Comparison of ENCODE assay signal across 8 cellular contexts in the genomic region with DNA sequence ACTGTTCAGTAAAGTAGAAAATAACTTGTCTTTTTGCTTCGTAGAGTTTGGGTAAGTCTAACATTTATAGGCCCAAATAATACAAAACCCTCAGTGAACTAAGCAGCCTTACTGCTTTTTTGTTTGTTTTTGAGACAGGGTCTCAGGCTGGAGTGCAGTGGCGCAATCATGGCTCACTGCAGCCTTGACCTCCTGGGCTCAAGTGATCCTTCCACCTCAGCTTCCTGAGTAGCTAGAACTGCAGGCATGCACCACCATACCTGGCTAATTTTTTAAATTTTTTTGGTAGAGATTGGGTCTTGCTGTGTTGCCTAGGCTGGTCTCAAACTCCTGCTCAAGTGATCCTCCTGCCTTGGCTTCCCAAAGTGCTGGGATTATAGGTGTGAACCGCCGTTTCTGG. TPM values are rescaled to one million over a fixed set of nuclear protein-coding genes. Genes with fewer than 3 reads are reported as not detected.
DNase-seq lines count a peak whose midpoint lies in the region; ATAC-seq and TF ChIP-seq lines count a peak whose summit lies in the region.
"Not testable (repeated sequence)": the region's sequence is repeated elsewhere in the genome, so short reads cannot be mapped to it uniquely, and the experiment has no call there.

No MANE protein-coding gene starts in this region.

- POLR2A ChIA-PET in CD4-positive, alpha-beta T cell (lab: Charles Lee), result interaction anchor here (0.5 to 10.2 kb wide), 6 partner anchors 8 to 136 kb away, joined by 3 to 245 read pairs (median 14); a partner anchor contains a TSS
- POLR2A ChIA-PET in activated CD4-positive, alpha-beta T cell treated with anti-CD3 and anti-CD28 coated beads, Interleukin-2, amount 10 ng/mL, durations not matched to agents 7 days and 5 days (lab: Charles Lee), result not testable (repeated sequence)

- H3K27ac ChIP-seq in CD4-positive, alpha-beta T cell (ENCODE audit: low read depth, low read length), result peak overlapping the region; percentile 66
- H3K27ac ChIP-seq in MM.1S (ENCODE audit: low read length) (peak overlapping the region; percentile 69; the same call in 1 of the 2 replicates), gastrocnemius medialis (peak overlapping the region in 3 of 4 donors; percentile 46 to 56 (median 51))

- H3F3A ChIP-seq in MM.1S (ENCODE audit: insufficient read depth, low read length), result peaks cover 29% of the 10 kb centered on the region

- peaks cover 88% of the 10 kb centered on the region for H3K4me1 Mint-ChIP-seq in CD4-positive, alpha-beta T cell (ENCODE audit: low read depth)
- peaks cover 59% of the 10 kb centered on the region for H3K4me1 Mint-ChIP-seq in activated CD4-positive, alpha-beta T cell treated with anti-CD3 and anti-CD28 coated beads, Interleukin-2, amount 10 ng/mL, durations not matched to agents 7 days and 5 days
- H3K4me1 Mint-ChIP-seq in activated naive CD8-positive, alpha-beta T cell (ENCODE audit: low read depth), result peaks cover 87% of the 10 kb centered on the region
- H3K4me1 Mint-ChIP-seq in mesothelial cell of epicardium (peaks cover 26% of the 10 kb centered on the region), type B pancreatic cell (ENCODE audit: unreplicated experiment) (peaks cover 27% of the 10 kb centered on the region)

- TF ChIP-seq POLR2A in gastrocnemius medialis (IDR thresholded peaks at IDR 0.05), result not testable (repeated sequence)

- H2AFZ ChIP-seq in MM.1S (ENCODE audit: low read length), result not testable (repeated sequence)

- H3K27me3 Mint-ChIP-seq in CD4-positive, alpha-beta T cell; activated CD4-positive, alpha-beta T cell treated with anti-CD3 and anti-CD28 coated beads, Interleukin-2, amount 10 ng/mL, durations not matched to agents 7 days and 5 days; activated naive CD8-positive, alpha-beta T cell; mesothelial cell of epicardium (ENCODE audit: low read depth); type B pancreatic cell: not testable (repeated sequence)

- H3K4me3 Mint-ChIP-seq in CD4-positive, alpha-beta T cell, result peak overlapping the region; percentile 54
- H3K4me3 Mint-ChIP-seq in activated CD4-positive, alpha-beta T cell treated with anti-CD3 and anti-CD28 coated beads, Interleukin-2, amount 10 ng/mL, durations not matched to agents 7 days and 5 days; mesothelial cell of epicardium; type B pancreatic cell: not testable (repeated sequence)
- peak overlapping the region; percentile 71 for H3K4me3 Mint-ChIP-seq in activated naive CD8-positive, alpha-beta T cell

- H3K27me3 ChIP-seq in CD4-positive, alpha-beta T cell (ENCODE audit: control insufficient read depth, insufficient read depth, low read length); MM.1S (replicated peaks; ENCODE audit: insufficient read depth, low read length); gastrocnemius medialis: not testable (repeated sequence)

- not testable (repeated sequence) for H3K36me3 ChIP-seq in MM.1S (replicated peaks; ENCODE audit: insufficient read depth, low read length); gastrocnemius medialis

- H3K36me3 Mint-ChIP-seq in CD4-positive, alpha-beta T cell (ENCODE audit: low read depth), result peaks cover 53% of the 10 kb centered on the region
- peaks cover 45% of the 10 kb centered on the region for H3K36me3 Mint-ChIP-seq in activated CD4-positive, alpha-beta T cell treated with anti-CD3 and anti-CD28 coated beads, Interleukin-2, amount 10 ng/mL, durations not matched to agents 7 days and 5 days (ENCODE audit: low read depth)
- H3K36me3 Mint-ChIP-seq in activated naive CD8-positive, alpha-beta T cell, result not testable (repeated sequence)
- H3K36me3 Mint-ChIP-seq in mesothelial cell of epicardium (peaks cover 17% of the 10 kb centered on the region), type B pancreatic cell (peaks cover 17% of the 10 kb centered on the region)

- not testable (repeated sequence) for H3K9me3 Mint-ChIP-seq in CD4-positive, alpha-beta T cell; activated CD4-positive, alpha-beta T cell treated with anti-CD3 and anti-CD28 coated beads, Interleukin-2, amount 10 ng/mL, durations not matched to agents 7 days and 5 days; activated naive CD8-positive, alpha-beta T cell (ENCODE audit: low read depth); mesothelial cell of epicardium; type B pancreatic cell

- H3K79me2 ChIP-seq in MM.1S (ENCODE audit: low read length), result peaks cover 93% of the 10 kb centered on the region

- CTCF ChIA-PET in CD4-positive, alpha-beta T cell (lab: Charles Lee), result interaction anchor here (0.6 to 5.7 kb wide), 6 partner anchors 10 to 875 kb away, joined by 3 to 56 read pairs (median 4); a partner anchor contains a TSS
- CTCF ChIA-PET in activated CD4-positive, alpha-beta T cell treated with anti-CD3 and anti-CD28 coated beads, Interleukin-2, amount 10 ng/mL, durations not matched to agents 7 days and 5 days (lab: Charles Lee), result interaction anchor here (0.7 to 3.9 kb wide), 6 partner anchors 9 to 155 kb away, joined by 3 to 16 read pairs (median 3); a partner anchor contains a TSS

- not testable (repeated sequence) for H3K9me2 ChIP-seq in MM.1S (replicated peaks; ENCODE audit: insufficient read depth, low read length)

- peaks cover 28% of the 10 kb centered on the region; the same call in 1 of the 2 replicates for H3K4me1 ChIP-seq in MM.1S (ENCODE audit: low read length)
- peaks cover 18 to 29% of the 10 kb centered on the region in 2 donors for H3K4me1 ChIP-seq in gastrocnemius medialis

- TF ChIP-seq CTCF in CD4-positive, alpha-beta T cell (IDR thresholded peaks at IDR 0.05); MM.1S (IDR thresholded peaks at IDR 0.05; ENCODE audit: low read length); fibroblast of villous mesenchyme (IDR thresholded peaks at IDR 0.05; ENCODE audit: insufficient read depth, low read depth, low read length); mesothelial cell of epicardium (IDR thresholded peaks at IDR 0.05; ENCODE audit: unreplicated experiment); gastrocnemius medialis (IDR thresholded peaks at IDR 0.05 in 4 of 5, conservative IDR thresholded peaks at IDR 0.05 in 1 of 5); type B pancreatic cell (conservative IDR thresholded peaks at IDR 0.05): not testable (repeated sequence)

- H3K9ac ChIP-seq in MM.1S (ENCODE audit: low read length), result not testable (repeated sequence)

- intact Hi-C loops in CD4-positive, alpha-beta T cell (cut with DNase I, micrococcal nuclease), result loop anchor here (1.0 to 5.0 kb wide), 3 partner anchors 10 to 111 kb away; no protein-coding TSS in a partner anchor
- intact Hi-C loops in gastrocnemius medialis (cut with DNase I; ENCODE audit: low total_unique reads), result not testable (repeated sequence)

- H3K9me3 ChIP-seq in CD4-positive, alpha-beta T cell (ENCODE audit: control insufficient read depth, low read length); MM.1S (replicated peaks; ENCODE audit: insufficient read depth, low read length); gastrocnemius medialis: not testable (repeated sequence)

- H3K27ac Mint-ChIP-seq in CD4-positive, alpha-beta T cell, result peak overlapping the region; percentile 89
- peak overlapping the region; percentile 91 for H3K27ac Mint-ChIP-seq in activated CD4-positive, alpha-beta T cell treated with anti-CD3 and anti-CD28 coated beads, Interleukin-2, amount 10 ng/mL, durations not matched to agents 7 days and 5 days
- H3K27ac Mint-ChIP-seq in activated naive CD8-positive, alpha-beta T cell, result peak overlapping the region; percentile 95
- H3K27ac Mint-ChIP-seq in mesothelial cell of epicardium (peak overlapping the region; percentile 69), type B pancreatic cell (peak overlapping the region; percentile 26)

- ATAC-seq in CD4-positive, alpha-beta T cell (ENCODE audit: poor library complexity); gastrocnemius medialis: not testable (repeated sequence)

- not testable (repeated sequence) for DNase-seq in CD4-positive, alpha-beta T cell; MM.1S; activated CD4-positive, alpha-beta T cell treated with anti-CD3 and anti-CD28 coated beads, Interleukin-2, amount 10 ng/mL, durations not matched to agents 7 days and 5 days; mesothelial cell of epicardium (ENCODE audit: low spot score in 2 of 2, unreplicated experiment in 2 of 2); gastrocnemius medialis; type B pancreatic cell (ENCODE audit: extremely low spot score, unreplicated experiment)
- peak; percentile 40 for DNase-seq in fibroblast of villous mesenchyme (ENCODE audit: low read depth)

- peak overlapping the region; percentile 77; the same call in 1 of the 2 replicates for H3K4me2 ChIP-seq in MM.1S (ENCODE audit: low read depth, low read length)

- in situ Hi-C loops in gastrocnemius medialis (cut with MboI; ENCODE audit: low sequenced_read_pairs in 4 of 4), result not testable (repeated sequence)

- H4K20me1 ChIP-seq in MM.1S (ENCODE audit: insufficient read depth, low read length), result not testable (repeated sequence)

- H3K4me3 ChIP-seq in MM.1S (ENCODE audit: low read length); fibroblast of villous mesenchyme (ENCODE audit: low read depth, low read length); gastrocnemius medialis: not testable (repeated sequence)

RNA-seq across cellular contexts. Expression of a gene that starts 19.0 kb away (rescaled TPM):
- 100 to 1,000 TPM; 245 to 251 TPM for total RNA-seq in CD4-positive, alpha-beta T cell
- total RNA-seq in activated CD4-positive, alpha-beta T cell treated with anti-CD3 and anti-CD28 coated beads, Interleukin-2, amount 10 ng/mL, durations not matched to agents 7 days and 5 days, result 100 to 1,000 TPM in 1 of 2 experiments, 10 to 100 TPM in 1; 88.5 to 106 TPM
- total RNA-seq in fibroblast of villous mesenchyme (17.4 and 32.4 TPM in 2 replicates), mesothelial cell of epicardium (43.6 to 44.5 TPM (median 43.9 TPM) in 3 replicates), gastrocnemius medialis (10 to 100 TPM; 54.4 to 67.6 (median 60.0) TPM), type B pancreatic cell (ENCODE audit: low replicate concordance) (49.9 and 62.0 TPM in 2 replicates)

RNA-seq across cellular contexts. Expression of a gene that starts 31.1 kb away (rescaled TPM):
- total RNA-seq in CD4-positive, alpha-beta T cell, result under 1 TPM; 0.30 to 0.31 TPM
- under 1 TPM; 0.71 to 0.94 TPM for total RNA-seq in activated CD4-positive, alpha-beta T cell treated with anti-CD3 and anti-CD28 coated beads, Interleukin-2, amount 10 ng/mL, durations not matched to agents 7 days and 5 days
- total RNA-seq in fibroblast of villous mesenchyme (107 and 134 TPM in 2 replicates), mesothelial cell of epicardium (115 to 119 TPM (median 118 TPM) in 3 replicates), gastrocnemius medialis (10 to 100 TPM in 3 of 4 donors, 1 to 10 TPM in 1; 5.9 to 17.1 (median 14.0) TPM), type B pancreatic cell (ENCODE audit: low replicate concordance) (7.5 and 30.5 TPM in 2 replicates)

RNA-seq across cellular contexts. Expression of a gene that starts 43.0 kb away (rescaled TPM):
- total RNA-seq in CD4-positive, alpha-beta T cell, result 1 to 10 TPM; 6.4 to 6.8 TPM
- 10 to 100 TPM; 16.2 to 19.4 TPM for total RNA-seq in activated CD4-positive, alpha-beta T cell treated with anti-CD3 and anti-CD28 coated beads, Interleukin-2, amount 10 ng/mL, durations not matched to agents 7 days and 5 days
- total RNA-seq in fibroblast of villous mesenchyme (4.2 and 4.7 TPM in 2 replicates), mesothelial cell of epicardium (8.1 to 10.0 TPM (median 9.5 TPM) in 3 replicates), gastrocnemius medialis (1 to 10 TPM; 1.4 to 3.3 (median 1.7) TPM), type B pancreatic cell (ENCODE audit: low replicate concordance) (5.7 and 16.0 TPM in 2 replicates)

RNA-seq across cellular contexts. Expression of a gene that starts 43.6 kb away (rescaled TPM):
- total RNA-seq in CD4-positive, alpha-beta T cell, result 10 to 100 TPM; 44.1 to 48.0 TPM
- 10 to 100 TPM; 39.4 to 41.9 TPM for total RNA-seq in activated CD4-positive, alpha-beta T cell treated with anti-CD3 and anti-CD28 coated beads, Interleukin-2, amount 10 ng/mL, durations not matched to agents 7 days and 5 days
- total RNA-seq in fibroblast of villous mesenchyme (12.9 and 19.4 TPM in 2 replicates), mesothelial cell of epicardium (26.8 to 31.6 TPM (median 31.6 TPM) in 3 replicates), gastrocnemius medialis (10 to 100 TPM in 1 of 4 donors, 1 to 10 TPM in 3; 6.5 to 11.2 (median 8.4) TPM), type B pancreatic cell (ENCODE audit: low replicate concordance) (13.5 and 22.4 TPM in 2 replicates)

Comparison
In these comparisons a context has a peak if more than half of its experiments do, and no peak if none do; other contexts are left out.
1. H3K27ac Mint-ChIP-seq: peak in every context shown above with its lines; median percentile 95 in activated naive CD8-positive, alpha-beta T cell; 91 in activated CD4-positive, alpha-beta T cell treated with anti-CD3 and anti-CD28 coated beads, Interleukin-2, amount 10 ng/mL, durations not matched to agents 7 days and 5 days; 89 in CD4-positive, alpha-beta T cell; 69 in mesothelial cell of epicardium; 26 in type B pancreatic cell.